In genomic region chr12:108727868-108728735, GRCh38 we compare ENCODE assay signal across 11 cellular contexts. TPM values are rescaled to one million over a fixed set of nuclear protein-coding genes. Genes with fewer than 3 reads are reported as not detected.
DNase-seq lines count a peak whose midpoint lies in the region; ATAC-seq and TF ChIP-seq lines count a peak whose summit lies in the region.
"Had no signal": no experiment of that assay in that cellular context is flagged by ENCODE, and none has a peak within 500 bp of the region (broad histone marks: within the 10 kb centered on the region; RNA-seq: fewer than 3 reads in every experiment).

No MANE protein-coding gene starts in this region.

- ATAC-seq in right cardiac atrium = no peak

- H3K4me3 ChIP-seq in right atrium auricular region (no peak overlapping the region), right cardiac atrium (ENCODE audit: low read length) (no peak overlapping the region), endodermal cell (ENCODE audit: low read length) (peak overlapping the region; percentile 90), colonic mucosa (no peak overlapping the region), prostate gland (no peak overlapping the region)
- H3K4me3 ChIP-seq: thyroid gland had no signal

- H3K36me3 Mint-ChIP-seq in endodermal cell (ENCODE audit: low read depth) (no peaks in the 10 kb centered on the region), nephron (ENCODE audit: low read depth) (no peaks in the 10 kb centered on the region)
- no peaks in the 10 kb centered on the region for H3K36me3 Mint-ChIP-seq in activated CD4-positive, alpha-beta memory T cell treated with anti-CD3 and anti-CD28 coated beads for 36 hours

- H3K27ac Mint-ChIP-seq in endodermal cell (no peak overlapping the region), nephron (peak overlapping the region; percentile 86 to 98 (median 93))
- no peak overlapping the region for H3K27ac Mint-ChIP-seq in activated CD4-positive, alpha-beta memory T cell treated with anti-CD3 and anti-CD28 coated beads for 36 hours

- H3K27me3 ChIP-seq in right atrium auricular region (no peaks in the 10 kb centered on the region), right cardiac atrium (ENCODE audit: control insufficient read depth, insufficient read depth) (no peaks in the 10 kb centered on the region), endodermal cell (ENCODE audit: control insufficient read depth, insufficient read depth, low read length, poor library complexity, severe bottlenecking) (no peaks in the 10 kb centered on the region), colonic mucosa (no peaks in the 10 kb centered on the region), prostate gland (replicated peaks; ENCODE audit: insufficient read depth) (no peaks in the 10 kb centered on the region)
- H3K27me3 ChIP-seq: thyroid gland had no signal

- WGBS in right cardiac atrium = 65% methylated on average over 7 of the region's 7 CpGs
- 84 to 100% methylated on average over 3 to 6 of the region's 7 CpGs for WGBS in endodermal cell (ENCODE audit: insufficient coverage in 1 of 2, insufficient read length in 1 of 2), 2 experiments
- 68% methylated on average over 7 of the region's 7 CpGs for WGBS in prostate gland

- TF ChIP-seq CTCF in right atrium auricular region (IDR thresholded peaks at IDR 0.05) (no peak), endodermal cell (conservative IDR thresholded peaks at IDR 0.05) (no peak), nephron (IDR thresholded peaks at IDR 0.05; ENCODE audit: unreplicated experiment in 3 of 3) (no peak), colonic mucosa (IDR thresholded peaks at IDR 0.05) (no peak), prostate gland (IDR thresholded peaks at IDR 0.05) (no peak)

- DNase-seq in right atrium auricular region (ENCODE audit: low spot score) (no peak), right cardiac atrium (no peak), endodermal cell (no peak), colonic mucosa (no peak), prostate gland (ENCODE audit: low spot score) (no peak)
- no peak for DNase-seq in stimulated activated CD8-positive, alpha-beta memory T cell treated with anti-CD3 and anti-CD28 coated beads, Interleukin-4, amount 100 ng/mL, for 48 hours
- DNase-seq in activated CD4-positive, alpha-beta memory T cell treated with anti-CD3 and anti-CD28 coated beads for 36 hours = no peak
- DNase-seq: activated CD4-positive, alpha-beta T cell treated with anti-CD3 and anti-CD28 coated beads for 1 hour; SIG-M5; thyroid gland had no signal

- H3K36me3 ChIP-seq in right atrium auricular region (no peaks in the 10 kb centered on the region), endodermal cell (ENCODE audit: control insufficient read depth, insufficient read depth, low read length) (no peaks in the 10 kb centered on the region), colonic mucosa (no peaks in the 10 kb centered on the region), prostate gland (no peaks in the 10 kb centered on the region)
- H3K36me3 ChIP-seq: thyroid gland had no signal

- H3K4me1 Mint-ChIP-seq in endodermal cell = peaks cover 41% of the 10 kb centered on the region
- peaks cover 66% of the 10 kb centered on the region for H3K4me1 Mint-ChIP-seq in nephron
- H3K4me1 Mint-ChIP-seq in activated CD4-positive, alpha-beta memory T cell treated with anti-CD3 and anti-CD28 coated beads for 36 hours (ENCODE audit: low read depth) = peaks cover 55% of the 10 kb centered on the region

- CTCF ChIA-PET in activated CD4-positive, alpha-beta memory T cell treated with anti-CD3 and anti-CD28 coated beads for 36 hours (lab: Charles Lee) = interaction anchor here (1.0 kb wide), 1 partner anchor 64 kb away, joined by 5 read pairs; no protein-coding TSS in a partner anchor

- peaks cover 0 to 68% of the 10 kb centered on the region in 2 donors for H3K4me1 ChIP-seq in right atrium auricular region
- H3K4me1 ChIP-seq in right cardiac atrium (ENCODE audit: control insufficient read depth, insufficient read depth, low read length) = peaks cover 9% of the 10 kb centered on the region
- H3K4me1 ChIP-seq in endodermal cell (ENCODE audit: control insufficient read depth, insufficient read depth, low read length) = no peaks in the 10 kb centered on the region
- H3K4me1 ChIP-seq in colonic mucosa = peaks cover 20% of the 10 kb centered on the region
- H3K4me1 ChIP-seq in prostate gland (replicated peaks) = no peaks in the 10 kb centered on the region

- H3K27me3 Mint-ChIP-seq in endodermal cell (ENCODE audit: insufficient read depth) = no peaks in the 10 kb centered on the region
- no peaks in the 10 kb centered on the region for H3K27me3 Mint-ChIP-seq in nephron (ENCODE audit: low read depth)
- H3K27me3 Mint-ChIP-seq in activated CD4-positive, alpha-beta memory T cell treated with anti-CD3 and anti-CD28 coated beads for 36 hours = no peaks in the 10 kb centered on the region

- H3K9ac ChIP-seq in endodermal cell (ENCODE audit: extremely low read depth, low read length, poor library complexity, severe bottlenecking) = no peak overlapping the region
- no peak overlapping the region for H3K9ac ChIP-seq in colonic mucosa (ENCODE audit: low read depth in 2 of 2, low read length in 2 of 2)

- POLR2A ChIA-PET in activated CD4-positive, alpha-beta memory T cell treated with anti-CD3 and anti-CD28 coated beads for 36 hours (lab: Charles Lee) = interaction anchor here (1.0 kb wide), 1 partner anchor 36 kb away, joined by 3 read pairs; no protein-coding TSS in a partner anchor

- TF ChIP-seq POLR2A in prostate gland (IDR thresholded peaks at IDR 0.05) = no peak

- peak overlapping the region; percentile 95 to 99 for H3K27ac ChIP-seq in right atrium auricular region
- H3K27ac ChIP-seq in right cardiac atrium (ENCODE audit: low read length) = no peak overlapping the region
- H3K27ac ChIP-seq in endodermal cell (ENCODE audit: low read depth, low read length) = no peak overlapping the region
- H3K27ac ChIP-seq in colonic mucosa = no peak overlapping the region
- peak overlapping the region in 1 of 2 donors; percentile 12 for H3K27ac ChIP-seq in prostate gland
- H3K27ac ChIP-seq: thyroid gland had no signal

- intact Hi-C loops in right cardiac atrium (cut with DNase I) = loop anchor here in 2 of 4 donors (2.0 to 5.0 kb wide), 3 partner anchors 36 to 61 kb away; no protein-coding TSS in a partner anchor
- intact Hi-C loops in colonic mucosa (cut with DNase I) = loop anchor here (10.0 kb wide), 1 partner anchor 53 kb away; no protein-coding TSS in a partner anchor
- intact Hi-C loops in activated CD4-positive, alpha-beta memory T cell treated with anti-CD3 and anti-CD28 coated beads for 36 hours (cut with micrococcal nuclease) = no loop called here
- intact Hi-C loops in prostate gland (cut with DNase I) = no loop called here

- H3K9me3 ChIP-seq in right atrium auricular region (no peaks in the 10 kb centered on the region), right cardiac atrium (ENCODE audit: control insufficient read depth, low read length) (no peaks in the 10 kb centered on the region), endodermal cell (ENCODE audit: control insufficient read depth, low read length) (no peaks in the 10 kb centered on the region), colonic mucosa (no peaks in the 10 kb centered on the region), prostate gland (no peaks in the 10 kb centered on the region)
- H3K9me3 ChIP-seq: thyroid gland had no signal

- no peak overlapping the region for H3K4me3 Mint-ChIP-seq in endodermal cell
- H3K4me3 Mint-ChIP-seq in nephron = peak overlapping the region; percentile 92 to 97 (median 94)
- no peak overlapping the region for H3K4me3 Mint-ChIP-seq in activated CD4-positive, alpha-beta memory T cell treated with anti-CD3 and anti-CD28 coated beads for 36 hours

- no peaks in the 10 kb centered on the region for H3K9me3 Mint-ChIP-seq in endodermal cell
- H3K9me3 Mint-ChIP-seq in nephron = no peaks in the 10 kb centered on the region
- H3K9me3 Mint-ChIP-seq in activated CD4-positive, alpha-beta memory T cell treated with anti-CD3 and anti-CD28 coated beads for 36 hours = no peaks in the 10 kb centered on the region

RNA-seq across cellular contexts. Expression of gene CORO1C, which starts 3.2 kb away (rescaled TPM):
- total RNA-seq in right atrium auricular region (10 to 100 TPM; 59.6 to 70.7 TPM), right cardiac atrium (100 to 1,000 TPM in 2 of 4 donors, 10 to 100 TPM in 2; 85.1 to 122 (median 93.6) TPM), endodermal cell (100 to 1,000 TPM; 122 to 125 TPM), colonic mucosa (100 to 1,000 TPM; 112 to 166 TPM), prostate gland (100 to 1,000 TPM in 1 of 2 donors, 10 to 100 TPM in 1; 34.9 to 105 TPM)
- 24.8 TPM for polyA plus RNA-seq in right cardiac atrium
- 143 TPM for polyA plus RNA-seq in endodermal cell (2013, experiment 1 of 2)
- 130 TPM for polyA plus RNA-seq in endodermal cell (2013, experiment 2 of 2)
- total RNA-seq in activated CD4-positive, alpha-beta memory T cell treated with anti-CD3 and anti-CD28 coated beads for 36 hours = 10 to 100 TPM; 62.1 to 70.9 TPM

Comparison
In these comparisons a context has a peak if more than half of its experiments do, and no peak if none do; other contexts are left out.
1. H3K27ac ChIP-seq: peak in right atrium auricular region (2 of 2); none in right cardiac atrium (single experiment), endodermal cell (single experiment) and colonic mucosa (single experiment).
2. H3K27ac Mint-ChIP-seq: peak in nephron (3 of 3); none in endodermal cell (single experiment) and activated CD4-positive, alpha-beta memory T cell treated with anti-CD3 and anti-CD28 coated beads for 36 hours (single experiment).
3. H3K4me3 Mint-ChIP-seq: peak in nephron (3 of 3); none in endodermal cell (single experiment) and activated CD4-positive, alpha-beta memory T cell treated with anti-CD3 and anti-CD28 coated beads for 36 hours (single experiment).